23 cellular contexts compared by ENCODE assay signal in the genomic region with DNA sequence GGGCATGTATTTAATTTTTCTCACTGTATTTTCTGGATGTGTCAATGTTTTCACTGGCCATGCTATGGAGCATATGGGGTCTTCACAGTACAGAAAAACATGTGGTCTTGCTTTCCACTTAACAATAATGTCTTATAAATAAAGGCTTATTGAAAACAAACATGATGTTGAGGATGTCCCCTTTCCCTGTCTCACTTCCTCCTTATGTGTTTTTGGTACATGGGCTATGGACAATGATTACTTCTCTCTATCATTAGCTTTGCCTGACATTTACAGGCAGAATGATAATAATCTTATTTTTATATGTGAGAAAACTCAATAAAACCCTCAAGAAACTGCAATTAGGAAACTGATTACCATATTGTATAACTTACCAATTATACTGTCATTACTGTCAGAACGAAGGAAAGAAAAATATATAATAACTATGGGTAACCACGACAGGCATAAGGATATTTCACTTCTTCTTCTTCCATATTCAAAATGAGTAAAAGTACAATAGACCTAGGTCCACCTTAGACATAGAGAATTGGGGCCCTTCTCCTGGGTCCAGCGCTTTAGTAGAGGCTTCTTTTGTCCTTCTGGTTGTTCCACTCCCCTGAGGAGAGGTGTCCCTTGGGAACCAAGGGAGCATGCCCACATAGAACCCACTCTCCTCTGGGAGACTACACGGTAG.
DNase-seq lines count a peak whose midpoint lies in the region; ATAC-seq, FAIRE-seq and TF ChIP-seq lines count a peak whose summit lies in the region.
"Had no signal": no experiment of that assay in that cellular context is flagged by ENCODE, and none has a peak within 500 bp of the region (broad histone marks: within the 10 kb centered on the region; RNA-seq: fewer than 3 reads in every experiment).

No MANE protein-coding gene starts in this region.

- H3K27ac Mint-ChIP-seq in MCF 10A (ENCODE audit: low read depth, unreplicated experiment) (no peak overlapping the region), astrocyte (ENCODE audit: unreplicated experiment) (no peak overlapping the region)
- no peak overlapping the region for H3K27ac Mint-ChIP-seq in stimulated activated memory B cell treated with anti-CD40 and anti-IgM and Interleukin-4, amounts not matched to agents 10 μg/mL and 1 μg/mL and 100 μg/mL, for 72 hours
- H3K27ac Mint-ChIP-seq: CD14-positive monocyte had no signal

- intact Hi-C loops in mammary epithelial cell (cut with micrococcal nuclease) (no loop called here), MCF 10A (cut with micrococcal nuclease) (no loop called here), left lung (cut with DNase I) (no loop called here)

- FAIRE-seq in astrocyte (lab: Jason Lieb, UNC) = no peak
- FAIRE-seq: A549 had no signal

- dilution Hi-C loops in mammary epithelial cell (cut with HindIII; ENCODE audit: low sequenced_read_pairs) = no loop called here

- H3K79me2 ChIP-seq in mammary epithelial cell (ENCODE audit: insufficient read depth, low read length) (no peaks in the 10 kb centered on the region), astrocyte (ENCODE audit: insufficient read depth, low read length) (no peaks in the 10 kb centered on the region)

- H3K27me3 Mint-ChIP-seq in MCF 10A (ENCODE audit: insufficient read depth, unreplicated experiment) (no peaks in the 10 kb centered on the region), astrocyte (ENCODE audit: low read depth, unreplicated experiment) (no peaks in the 10 kb centered on the region)
- no peaks in the 10 kb centered on the region for H3K27me3 Mint-ChIP-seq in stimulated activated memory B cell treated with anti-CD40 and anti-IgM and Interleukin-4, amounts not matched to agents 10 μg/mL and 1 μg/mL and 100 μg/mL, for 72 hours

- H3K4me1 ChIP-seq in mammary epithelial cell (ENCODE audit: insufficient read depth, low read length) = peaks cover 7% of the 10 kb centered on the region
- H3K4me1 ChIP-seq in astrocyte (ENCODE audit: insufficient read depth, low read length) = peaks cover 8% of the 10 kb centered on the region
- no peaks in the 10 kb centered on the region for H3K4me1 ChIP-seq in left lung
- H3K4me1 ChIP-seq: A549, Peyer's patch had no signal

- H3K9me3 Mint-ChIP-seq in MCF 10A (ENCODE audit: unreplicated experiment) (peaks cover 9% of the 10 kb centered on the region), astrocyte (ENCODE audit: unreplicated experiment) (peaks cover 5% of the 10 kb centered on the region)
- H3K9me3 Mint-ChIP-seq in stimulated activated memory B cell treated with anti-CD40 and anti-IgM and Interleukin-4, amounts not matched to agents 10 μg/mL and 1 μg/mL and 100 μg/mL, for 72 hours = no peaks in the 10 kb centered on the region

- H3K27me3 ChIP-seq in mammary epithelial cell (ENCODE audit: insufficient read depth, low read length) = no peaks in the 10 kb centered on the region
- no peaks in the 10 kb centered on the region for H3K27me3 ChIP-seq in astrocyte (ENCODE audit: insufficient read depth, low read length)
- no peaks in the 10 kb centered on the region for H3K27me3 ChIP-seq in left lung
- H3K27me3 ChIP-seq: Peyer's patch had no signal

- in situ Hi-C loops in mammary epithelial cell (cut with MboI; ENCODE audit: low sequenced_read_pairs in 2 of 2) = no loop called here

- no peaks in the 10 kb centered on the region for H3K36me3 ChIP-seq in mammary epithelial cell (ENCODE audit: insufficient read depth, low read length)
- H3K36me3 ChIP-seq in KOPT-K1 (ENCODE audit: insufficient read depth, low read length) = no peaks in the 10 kb centered on the region
- H3K36me3 ChIP-seq in astrocyte (ENCODE audit: insufficient read depth, low read length) = no peaks in the 10 kb centered on the region
- H3K36me3 ChIP-seq in left lung = no peaks in the 10 kb centered on the region
- H3K36me3 ChIP-seq: Peyer's patch had no signal

- 63% methylated on average over 4 of the region's 4 CpGs for WGBS in mammary epithelial cell (ENCODE audit: low coverage, missing lambda C conversion rate)

- POLR2A ChIA-PET in MCF 10A (lab: Yijun Ruan, JAX) = interaction anchor here (3.2 kb wide), 1 partner anchor 23 kb away, joined by 10 read pairs; no protein-coding TSS in a partner anchor

- H3K4me2 ChIP-seq in mammary epithelial cell (ENCODE audit: insufficient read depth, low read depth, low read length) (peak overlapping the region; percentile 1), astrocyte (ENCODE audit: low read length) (peak overlapping the region; percentile 23)
- H3K4me2 ChIP-seq: A549 had no signal

- CTCF ChIA-PET in mammary epithelial cell (lab: Charles Lee; ENCODE audit: low non-redundant PET) = no interaction called here
- CTCF ChIA-PET in MCF 10A (lab: Yijun Ruan, JAX) = interaction anchor here (0.8 kb wide), 1 partner anchor 49 kb away, joined by 3 read pairs; no protein-coding TSS in a partner anchor

- H3K36me3 Mint-ChIP-seq in MCF 10A (ENCODE audit: insufficient read depth, unreplicated experiment) (no peaks in the 10 kb centered on the region), astrocyte (ENCODE audit: low read depth, unreplicated experiment) (no peaks in the 10 kb centered on the region)
- no peaks in the 10 kb centered on the region for H3K36me3 Mint-ChIP-seq in stimulated activated memory B cell treated with anti-CD40 and anti-IgM and Interleukin-4, amounts not matched to agents 10 μg/mL and 1 μg/mL and 100 μg/mL, for 72 hours
- H3K36me3 Mint-ChIP-seq: CD14-positive monocyte had no signal

- no peak overlapping the region for H3K9ac ChIP-seq in mammary epithelial cell (ENCODE audit: insufficient read depth, low read length)
- no peak overlapping the region for H3K9ac ChIP-seq in astrocyte (ENCODE audit: low read length)

- H3K4me1 Mint-ChIP-seq in MCF 10A (ENCODE audit: insufficient read depth, unreplicated experiment) = peaks cover 8% of the 10 kb centered on the region
- H3K4me1 Mint-ChIP-seq in astrocyte (ENCODE audit: low read depth, unreplicated experiment) = peaks cover 12% of the 10 kb centered on the region
- H3K4me1 Mint-ChIP-seq in stimulated activated memory B cell treated with anti-CD40 and anti-IgM and Interleukin-4, amounts not matched to agents 10 μg/mL and 1 μg/mL and 100 μg/mL, for 72 hours = peaks cover 6% of the 10 kb centered on the region
- H3K4me1 Mint-ChIP-seq: CD14-positive monocyte had no signal

- BruUV-seq in mammary epithelial cell (replicated peaks; lab: Mats Ljungman, UMichigan) (no TSS peak), MCF 10A (replicated peaks; lab: Mats Ljungman, UMichigan) (no TSS peak)

- H3K4me3 Mint-ChIP-seq in MCF 10A (ENCODE audit: unreplicated experiment) (no peak overlapping the region), astrocyte (ENCODE audit: unreplicated experiment) (no peak overlapping the region)
- H3K4me3 Mint-ChIP-seq in stimulated activated memory B cell treated with anti-CD40 and anti-IgM and Interleukin-4, amounts not matched to agents 10 μg/mL and 1 μg/mL and 100 μg/mL, for 72 hours = no peak overlapping the region
- H3K4me3 Mint-ChIP-seq: CD14-positive monocyte; CD8-positive, alpha-beta memory T cell had no signal

- H3K9me3 ChIP-seq in mammary epithelial cell (replicated peaks; ENCODE audit: insufficient read depth, low read length) (no peaks in the 10 kb centered on the region), KOPT-K1 (ENCODE audit: insufficient read depth, low read length, poor library complexity, severe bottlenecking) (peaks cover 19% of the 10 kb centered on the region), astrocyte (ENCODE audit: insufficient read depth, low read depth, low read length) (no peaks in the 10 kb centered on the region), left lung (peaks cover 0 to 11% of the 10 kb centered on the region in 2 donors)
- H3K9me3 ChIP-seq: A549, Peyer's patch had no signal

- peak; percentile 31 for ATAC-seq in stimulated activated memory B cell treated with anti-CD40 and anti-IgM and Interleukin-4, amounts not matched to agents 10 μg/mL and 1 μg/mL and 100 μg/mL, for 72 hours
- no peak for ATAC-seq in GM19467 (IDR thresholded peaks at IDR 0.05; ENCODE audit: unreplicated experiment)
- no peak for ATAC-seq in left lung
- ATAC-seq: A549, GM12878, HCT116 had no signal

- H3K27ac ChIP-seq in mammary epithelial cell (ENCODE audit: insufficient read depth, low read depth, low read length) = no peak overlapping the region
- peak overlapping the region; percentile 54 for H3K27ac ChIP-seq in KOPT-K1 (ENCODE audit: low read depth, low read length, poor library complexity, severe bottlenecking)
- H3K27ac ChIP-seq in astrocyte (ENCODE audit: low read depth, low read length) = no peak overlapping the region
- no peak overlapping the region for H3K27ac ChIP-seq in left lung
- H3K27ac ChIP-seq: A549, HL-60, Peyer's patch had no signal

- TF ChIP-seq CTCF in mammary epithelial cell (conservative IDR thresholded peaks at IDR 0.05 in 1 of 2, IDR thresholded peaks at IDR 0.05 in 1 of 2; ENCODE audit: extremely low read depth in 1 of 2, insufficient read depth in 1 of 2, low read depth in 1 of 2, low read length in 2 of 2) = no peak
- no peak for TF ChIP-seq CTCF in MCF 10A (IDR thresholded peaks at IDR 0.05; ENCODE audit: unreplicated experiment)
- TF ChIP-seq CTCF in astrocyte (IDR thresholded peaks at IDR 0.05; ENCODE audit: insufficient read depth, low read depth, low read length) = no peak
- no peak for TF ChIP-seq CTCF in left lung (IDR thresholded peaks at IDR 0.05)

- H4K20me1 ChIP-seq in mammary epithelial cell (ENCODE audit: insufficient read depth, low read length) = no peaks in the 10 kb centered on the region
- H4K20me1 ChIP-seq in astrocyte (ENCODE audit: insufficient read depth, low read length) = no peaks in the 10 kb centered on the region

- H2AFZ ChIP-seq in mammary epithelial cell (ENCODE audit: low read depth, low read length) = no peak overlapping the region
- H2AFZ ChIP-seq in astrocyte (ENCODE audit: low read depth, low read length) = no peak overlapping the region

- H3K4me3 ChIP-seq in mammary epithelial cell (replicated peaks in 1 of 3; ENCODE audit: insufficient read depth in 1 of 3, low read depth in 2 of 3, low read length in 3 of 3) = no peak overlapping the region
- H3K4me3 ChIP-seq in astrocyte (ENCODE audit: insufficient read depth, low read depth, low read length) = no peak overlapping the region
- H3K4me3 ChIP-seq in left lung = no peak overlapping the region
- H3K4me3 ChIP-seq: A549, GM12878, Peyer's patch had no signal

- no peak for DNase-seq in mammary epithelial cell
- no peak for DNase-seq in MCF 10A (ENCODE audit: unreplicated experiment)
- no peak for DNase-seq in astrocyte (ENCODE audit: low read depth)
- DNase-seq in left lung = no peak
- no peak for DNase-seq in midbrain (lab: John Stamatoyannopoulos, UW)
- DNase-seq: CD8-positive, alpha-beta memory T cell; DMS 273 treated with DMSO at 0.1 percent for 48 hours; DMS79; GDM1; Karpas-422; NCI-H2029; NCI-H526 treated with DMSO at 0.1 percent for 48 hours; OCI-M1; Peyer's patch; SHP77 treated with DMSO at 0.1 percent for 48 hours had no signal
